ENCODE assay signal across 1 cellular context in the genomic region with DNA sequence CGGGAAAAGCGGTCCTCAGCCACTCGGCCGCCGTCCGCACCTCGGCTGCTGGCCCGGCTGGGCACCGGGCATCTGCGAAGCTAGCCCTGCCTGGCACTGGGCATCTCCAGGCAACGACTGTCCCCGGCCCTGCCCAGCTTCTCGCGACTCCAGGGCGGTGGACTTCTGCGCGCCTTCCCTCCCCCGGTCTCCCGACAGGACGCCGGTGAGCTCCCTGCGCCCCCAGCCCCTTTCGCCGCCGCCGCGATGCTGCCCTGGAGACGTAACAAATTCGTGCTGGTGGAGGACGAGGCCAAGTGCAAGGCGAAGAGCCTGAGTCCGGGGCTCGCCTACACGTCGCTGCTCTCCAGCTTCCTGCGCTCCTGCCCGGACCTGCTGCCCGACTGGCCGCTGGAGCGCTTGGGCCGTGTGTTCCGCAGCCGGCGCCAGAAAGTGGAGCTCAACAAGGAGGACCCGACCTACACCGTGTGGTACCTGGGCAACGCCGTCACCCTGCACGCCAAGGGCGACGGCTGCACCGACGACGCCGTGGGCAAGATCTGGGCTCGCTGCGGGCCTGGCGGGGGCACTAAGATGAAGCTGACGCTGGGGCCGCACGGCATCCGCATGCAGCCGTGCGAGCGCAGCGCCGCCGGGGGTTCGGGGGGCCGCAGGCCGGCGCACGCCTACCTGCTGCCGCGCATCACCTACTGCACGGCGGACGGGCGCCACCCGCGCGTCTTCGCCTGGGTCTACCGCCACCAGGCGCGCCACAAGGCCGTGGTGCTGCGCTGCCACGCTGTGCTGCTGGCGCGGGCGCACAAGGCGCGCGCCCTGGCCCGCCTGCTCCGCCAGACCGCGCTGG.
TF ChIP-seq lines count a peak whose summit lies in the region.

No MANE protein-coding gene starts in this region.

TF ChIP-seq in HepG2, 621 proteins besides CTCF, POLR2A, EP300 and RAD21 (continued from another document and continues in another):
- TF ChIP-seq, protein P1, sequence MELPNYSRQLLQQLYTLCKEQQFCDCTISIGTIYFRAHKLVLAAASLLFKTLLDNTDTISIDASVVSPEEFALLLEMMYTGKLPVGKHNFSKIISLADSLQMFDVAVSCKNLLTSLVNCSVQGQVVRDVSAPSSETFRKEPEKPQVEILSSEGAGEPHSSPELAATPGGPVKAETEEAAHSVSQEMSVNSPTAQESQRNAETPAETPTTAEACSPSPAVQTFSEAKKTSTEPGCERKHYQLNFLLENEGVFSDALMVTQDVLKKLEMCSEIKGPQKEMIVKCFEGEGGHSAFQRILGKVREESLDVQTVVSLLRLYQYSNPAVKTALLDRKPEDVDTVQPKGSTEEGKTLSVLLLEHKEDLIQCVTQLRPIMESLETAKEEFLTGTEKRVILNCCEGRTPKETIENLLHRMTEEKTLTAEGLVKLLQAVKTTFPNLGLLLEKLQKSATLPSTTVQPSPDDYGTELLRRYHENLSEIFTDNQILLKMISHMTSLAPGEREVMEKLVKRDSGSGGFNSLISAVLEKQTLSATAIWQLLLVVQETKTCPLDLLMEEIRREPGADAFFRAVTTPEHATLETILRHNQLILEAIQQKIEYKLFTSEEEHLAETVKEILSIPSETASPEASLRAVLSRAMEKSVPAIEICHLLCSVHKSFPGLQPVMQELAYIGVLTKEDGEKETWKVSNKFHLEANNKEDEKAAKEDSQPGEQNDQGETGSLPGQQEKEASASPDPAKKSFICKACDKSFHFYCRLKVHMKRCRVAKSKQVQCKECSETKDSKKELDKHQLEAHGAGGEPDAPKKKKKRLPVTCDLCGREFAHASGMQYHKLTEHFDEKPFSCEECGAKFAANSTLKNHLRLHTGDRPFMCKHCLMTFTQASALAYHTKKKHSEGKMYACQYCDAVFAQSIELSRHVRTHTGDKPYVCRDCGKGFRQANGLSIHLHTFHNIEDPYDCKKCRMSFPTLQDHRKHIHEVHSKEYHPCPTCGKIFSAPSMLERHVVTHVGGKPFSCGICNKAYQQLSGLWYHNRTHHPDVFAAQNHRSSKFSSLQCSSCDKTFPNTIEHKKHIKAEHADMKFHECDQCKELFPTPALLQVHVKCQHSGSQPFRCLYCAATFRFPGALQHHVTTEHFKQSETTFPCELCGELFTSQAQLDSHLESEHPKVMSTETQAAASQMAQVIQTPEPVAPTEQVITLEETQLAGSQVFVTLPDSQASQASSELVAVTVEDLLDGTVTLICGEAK (IDR thresholded peaks at IDR 0.05), result no peak
- TF ChIP-seq, protein P1 (CRISPR knock-in tag; IDR thresholded peaks at IDR 0.05), result no peak
- TF ChIP-seq, protein P2, sequence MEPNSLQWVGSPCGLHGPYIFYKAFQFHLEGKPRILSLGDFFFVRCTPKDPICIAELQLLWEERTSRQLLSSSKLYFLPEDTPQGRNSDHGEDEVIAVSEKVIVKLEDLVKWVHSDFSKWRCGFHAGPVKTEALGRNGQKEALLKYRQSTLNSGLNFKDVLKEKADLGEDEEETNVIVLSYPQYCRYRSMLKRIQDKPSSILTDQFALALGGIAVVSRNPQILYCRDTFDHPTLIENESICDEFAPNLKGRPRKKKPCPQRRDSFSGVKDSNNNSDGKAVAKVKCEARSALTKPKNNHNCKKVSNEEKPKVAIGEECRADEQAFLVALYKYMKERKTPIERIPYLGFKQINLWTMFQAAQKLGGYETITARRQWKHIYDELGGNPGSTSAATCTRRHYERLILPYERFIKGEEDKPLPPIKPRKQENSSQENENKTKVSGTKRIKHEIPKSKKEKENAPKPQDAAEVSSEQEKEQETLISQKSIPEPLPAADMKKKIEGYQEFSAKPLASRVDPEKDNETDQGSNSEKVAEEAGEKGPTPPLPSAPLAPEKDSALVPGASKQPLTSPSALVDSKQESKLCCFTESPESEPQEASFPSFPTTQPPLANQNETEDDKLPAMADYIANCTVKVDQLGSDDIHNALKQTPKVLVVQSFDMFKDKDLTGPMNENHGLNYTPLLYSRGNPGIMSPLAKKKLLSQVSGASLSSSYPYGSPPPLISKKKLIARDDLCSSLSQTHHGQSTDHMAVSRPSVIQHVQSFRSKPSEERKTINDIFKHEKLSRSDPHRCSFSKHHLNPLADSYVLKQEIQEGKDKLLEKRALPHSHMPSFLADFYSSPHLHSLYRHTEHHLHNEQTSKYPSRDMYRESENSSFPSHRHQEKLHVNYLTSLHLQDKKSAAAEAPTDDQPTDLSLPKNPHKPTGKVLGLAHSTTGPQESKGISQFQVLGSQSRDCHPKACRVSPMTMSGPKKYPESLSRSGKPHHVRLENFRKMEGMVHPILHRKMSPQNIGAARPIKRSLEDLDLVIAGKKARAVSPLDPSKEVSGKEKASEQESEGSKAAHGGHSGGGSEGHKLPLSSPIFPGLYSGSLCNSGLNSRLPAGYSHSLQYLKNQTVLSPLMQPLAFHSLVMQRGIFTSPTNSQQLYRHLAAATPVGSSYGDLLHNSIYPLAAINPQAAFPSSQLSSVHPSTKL (CRISPR knock-in tag; IDR thresholded peaks at IDR 0.05), result no peak
- TF ChIP-seq, protein P3, sequence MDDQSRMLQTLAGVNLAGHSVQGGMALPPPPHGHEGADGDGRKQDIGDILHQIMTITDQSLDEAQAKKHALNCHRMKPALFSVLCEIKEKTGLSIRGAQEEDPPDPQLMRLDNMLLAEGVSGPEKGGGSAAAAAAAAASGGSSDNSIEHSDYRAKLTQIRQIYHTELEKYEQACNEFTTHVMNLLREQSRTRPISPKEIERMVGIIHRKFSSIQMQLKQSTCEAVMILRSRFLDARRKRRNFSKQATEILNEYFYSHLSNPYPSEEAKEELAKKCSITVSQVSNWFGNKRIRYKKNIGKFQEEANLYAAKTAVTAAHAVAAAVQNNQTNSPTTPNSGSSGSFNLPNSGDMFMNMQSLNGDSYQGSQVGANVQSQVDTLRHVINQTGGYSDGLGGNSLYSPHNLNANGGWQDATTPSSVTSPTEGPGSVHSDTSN (CRISPR knock-in tag; IDR thresholded peaks at IDR 0.05; ENCODE audit: borderline replicate concordance), result no peak
- TF ChIP-seq HES4 (CRISPR knock-in tag; IDR thresholded peaks at IDR 0.05; ENCODE audit: borderline replicate concordance), result peak; percentile 58; the same call in 1 of the 2 replicates
- TF ChIP-seq CBX5 (CRISPR knock-in tag; IDR thresholded peaks at IDR 0.05; ENCODE audit: borderline replicate concordance), result no peak
- TF ChIP-seq ASH2L (IDR thresholded peaks at IDR 0.05; ENCODE audit: insufficient read length, low read depth, low read length), result no peak
- TF ChIP-seq, protein P4, sequence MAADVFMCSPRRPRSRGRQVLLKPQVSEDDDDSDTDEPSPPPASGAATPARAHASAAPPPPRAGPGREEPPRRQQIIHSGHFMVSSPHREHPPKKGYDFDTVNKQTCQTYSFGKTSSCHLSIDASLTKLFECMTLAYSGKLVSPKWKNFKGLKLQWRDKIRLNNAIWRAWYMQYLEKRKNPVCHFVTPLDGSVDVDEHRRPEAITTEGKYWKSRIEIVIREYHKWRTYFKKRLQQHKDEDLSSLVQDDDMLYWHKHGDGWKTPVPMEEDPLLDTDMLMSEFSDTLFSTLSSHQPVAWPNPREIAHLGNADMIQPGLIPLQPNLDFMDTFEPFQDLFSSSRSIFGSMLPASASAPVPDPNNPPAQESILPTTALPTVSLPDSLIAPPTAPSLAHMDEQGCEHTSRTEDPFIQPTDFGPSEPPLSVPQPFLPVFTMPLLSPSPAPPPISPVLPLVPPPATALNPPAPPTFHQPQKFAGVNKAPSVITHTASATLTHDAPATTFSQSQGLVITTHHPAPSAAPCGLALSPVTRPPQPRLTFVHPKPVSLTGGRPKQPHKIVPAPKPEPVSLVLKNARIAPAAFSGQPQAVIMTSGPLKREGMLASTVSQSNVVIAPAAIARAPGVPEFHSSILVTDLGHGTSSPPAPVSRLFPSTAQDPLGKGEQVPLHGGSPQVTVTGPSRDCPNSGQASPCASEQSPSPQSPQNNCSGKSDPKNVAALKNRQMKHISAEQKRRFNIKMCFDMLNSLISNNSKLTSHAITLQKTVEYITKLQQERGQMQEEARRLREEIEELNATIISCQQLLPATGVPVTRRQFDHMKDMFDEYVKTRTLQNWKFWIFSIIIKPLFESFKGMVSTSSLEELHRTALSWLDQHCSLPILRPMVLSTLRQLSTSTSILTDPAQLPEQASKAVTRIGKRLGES (CRISPR knock-in tag; IDR thresholded peaks at IDR 0.05; ENCODE audit: borderline replicate concordance), result no peak
- no peak for TF ChIP-seq FLYWCH1 (CRISPR knock-in tag; IDR thresholded peaks at IDR 0.05)
- TF ChIP-seq, protein P5, sequence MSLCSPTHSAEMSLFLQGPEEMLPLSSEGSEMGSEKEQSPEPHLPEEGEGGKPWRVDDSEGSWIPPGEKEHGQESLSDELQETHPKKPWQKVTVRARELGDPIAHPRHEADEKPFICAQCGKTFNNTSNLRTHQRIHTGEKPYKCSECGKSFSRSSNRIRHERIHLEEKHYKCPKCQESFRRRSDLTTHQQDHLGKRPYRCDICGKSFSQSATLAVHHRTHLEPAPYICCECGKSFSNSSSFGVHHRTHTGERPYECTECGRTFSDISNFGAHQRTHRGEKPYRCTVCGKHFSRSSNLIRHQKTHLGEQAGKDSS (CRISPR knock-in tag; IDR thresholded peaks at IDR 0.05; ENCODE audit: borderline replicate concordance, low read depth), result no peak
- TF ChIP-seq ZC3H4 (CRISPR knock-in tag; IDR thresholded peaks at IDR 0.05; ENCODE audit: borderline replicate concordance), result no peak
- peak; percentile 86 for TF ChIP-seq DNMT1 (CRISPR knock-in tag; IDR thresholded peaks at IDR 0.05)
- no peak for TF ChIP-seq ZNF263 (CRISPR knock-in tag; IDR thresholded peaks at IDR 0.05)
- peak; percentile 1; the same call in 1 of the 2 replicates for TF ChIP-seq MYC (CRISPR knock-in tag; IDR thresholded peaks at IDR 0.05; ENCODE audit: borderline replicate concordance)
- no peak for TF ChIP-seq ZNF282 (IDR thresholded peaks at IDR 0.05; ENCODE audit: partially characterized antibody)
- TF ChIP-seq, protein P6, sequence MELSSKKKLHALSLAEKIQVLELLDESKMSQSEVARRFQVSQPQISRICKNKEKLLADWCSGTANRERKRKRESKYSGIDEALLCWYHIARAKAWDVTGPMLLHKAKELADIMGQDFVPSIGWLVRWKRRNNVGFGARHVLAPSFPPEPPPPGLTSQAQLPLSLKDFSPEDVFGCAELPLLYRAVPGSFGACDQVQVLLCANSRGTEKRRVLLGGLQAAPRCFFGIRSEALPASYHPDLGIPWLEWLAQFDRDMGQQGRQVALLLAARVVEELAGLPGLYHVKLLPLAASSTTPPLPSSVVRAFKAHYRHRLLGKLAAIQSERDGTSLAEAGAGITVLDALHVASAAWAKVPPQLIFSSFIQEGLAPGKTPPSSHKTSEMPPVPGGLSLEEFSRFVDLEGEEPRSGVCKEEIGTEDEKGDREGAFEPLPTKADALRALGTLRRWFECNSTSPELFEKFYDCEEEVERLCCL (CRISPR knock-in tag; IDR thresholded peaks at IDR 0.05; ENCODE audit: borderline replicate concordance), result no peak
- TF ChIP-seq KMT2B (CRISPR knock-in tag; IDR thresholded peaks at IDR 0.05), result no peak; the same call in 1 of the 2 replicates
- TF ChIP-seq ZFP37 (CRISPR knock-in tag; IDR thresholded peaks at IDR 0.05; ENCODE audit: borderline replicate concordance), result no peak
- TF ChIP-seq ZNF274 (CRISPR knock-in tag; IDR thresholded peaks at IDR 0.05), result 0 out of 2 replicates have a peak, but pooled peaks have one; percentile 27
- TF ChIP-seq PHF5A (CRISPR knock-in tag; IDR thresholded peaks at IDR 0.05; ENCODE audit: low read depth, unreplicated experiment), result no peak
- TF ChIP-seq NCOA5 (CRISPR knock-in tag; IDR thresholded peaks at IDR 0.05), result no peak
- TF ChIP-seq HOXA7 (CRISPR knock-in tag; IDR thresholded peaks at IDR 0.05), result no peak
- no peak for TF ChIP-seq ZKSCAN5 (CRISPR knock-in tag; IDR thresholded peaks at IDR 0.05)
- no peak for TF ChIP-seq POLR2G (IDR thresholded peaks at IDR 0.05; ENCODE audit: low read depth, low read length)
